ENCODE assay signal across 13 cellular contexts in the genomic region with DNA sequence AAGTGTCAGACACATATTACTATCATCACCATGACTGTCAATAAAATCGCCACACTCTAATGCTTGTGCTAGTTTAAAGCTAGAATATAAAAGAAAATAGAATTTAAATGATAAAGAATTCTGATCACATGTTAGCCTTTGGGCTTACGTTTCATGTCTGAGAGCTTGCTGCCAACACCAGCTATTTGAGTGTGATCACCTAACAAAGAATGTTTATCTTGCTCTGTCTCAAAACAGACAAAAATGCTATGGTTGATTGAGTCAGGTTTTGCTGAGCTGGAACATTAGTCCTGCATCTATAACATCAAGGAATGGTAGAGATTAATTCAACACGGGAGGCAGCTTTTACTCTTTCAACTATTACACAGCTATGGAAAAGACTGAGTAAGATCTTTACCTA. TPM values are rescaled to one million over a fixed set of nuclear protein-coding genes. Genes with fewer than 3 reads are reported as not detected.
DNase-seq lines count a peak whose midpoint lies in the region; TF ChIP-seq lines count a peak whose summit lies in the region.
"Had no signal": no experiment of that assay in that cellular context is flagged by ENCODE, and none has a peak within 500 bp of the region (broad histone marks: within the 10 kb centered on the region; RNA-seq: fewer than 3 reads in every experiment).

No MANE protein-coding gene starts in this region.

- no peak overlapping the region for H2AFZ ChIP-seq in smooth muscle cell (ENCODE audit: low read depth)
- H2AFZ ChIP-seq: GM23248 had no signal

- no peaks in the 10 kb centered on the region for H3K79me2 ChIP-seq in smooth muscle cell (ENCODE audit: low read depth)

- H3K4me2 ChIP-seq in smooth muscle cell = no peak overlapping the region

- H3F3A ChIP-seq in smooth muscle cell (ENCODE audit: low read depth) = no peaks in the 10 kb centered on the region

- no peak overlapping the region for H3K27ac ChIP-seq in smooth muscle cell (ENCODE audit: low read depth)
- H3K27ac ChIP-seq: C4-2B, GM23248 had no signal

- H3K9me3 ChIP-seq in adipocyte (ENCODE audit: control insufficient read depth, low read length) (peaks cover 8% of the 10 kb centered on the region), smooth muscle cell (replicated peaks; ENCODE audit: low read depth) (no peaks in the 10 kb centered on the region)
- H3K9me3 ChIP-seq: BE2C, Caco-2 had no signal

- H4K20me1 ChIP-seq in smooth muscle cell (ENCODE audit: low read depth) = no peaks in the 10 kb centered on the region

- H3K27me3 ChIP-seq in adipocyte (replicated peaks; ENCODE audit: control insufficient read depth, insufficient read depth, low read length) (peaks cover 42% of the 10 kb centered on the region), smooth muscle cell (ENCODE audit: low read depth) (no peaks in the 10 kb centered on the region)

- H3K4me1 ChIP-seq in adipocyte (ENCODE audit: control insufficient read depth, insufficient read depth, low read length) (peaks cover 4% of the 10 kb centered on the region), smooth muscle cell (ENCODE audit: low read depth) (no peaks in the 10 kb centered on the region)
- H3K4me1 ChIP-seq: BE2C had no signal

- H3K36me3 ChIP-seq in adipocyte (ENCODE audit: control insufficient read depth, insufficient read depth, low read length, severe bottlenecking) (no peaks in the 10 kb centered on the region), smooth muscle cell (ENCODE audit: low read depth) (no peaks in the 10 kb centered on the region)
- H3K36me3 ChIP-seq: BE2C had no signal

- H3K9ac ChIP-seq in adipocyte (ENCODE audit: low read length) (no peak overlapping the region), smooth muscle cell (ENCODE audit: low read depth) (no peak overlapping the region)
- H3K9ac ChIP-seq: GM23248 had no signal

- peak; percentile 10 for DNase-seq in NCI-H748 (lab: John Stamatoyannopoulos, UW; ENCODE audit: unreplicated experiment)
- DNase-seq in NCI-H748 treated with DMSO at 0.1 percent for 48 hours (lab: John Stamatoyannopoulos, UW) = no peak
- peak; percentile 11 for DNase-seq in adipocyte (ENCODE audit: low read depth)
- peak; percentile 48 for DNase-seq in left kidney (ENCODE audit: low read depth, low spot score)
- no peak for DNase-seq in stimulated activated CD4-positive, alpha-beta T cell treated with anti-CD3 and anti-CD28 coated beads, Interleukin-12 subunit alpha, Interleukin-12 subunit beta, amount 100 ng/mL, for 4 hours
- no peak for DNase-seq in NCI-H2196 treated with DMSO at 0.1 percent for 48 hours (lab: John Stamatoyannopoulos, UW; ENCODE audit: unreplicated experiment)
- no peak for DNase-seq in smooth muscle cell (lab: John Stamatoyannopoulos, UW; ENCODE audit: unreplicated experiment)
- DNase-seq: BE2C; Caco-2; CD4-positive, alpha-beta memory T cell; DMS53; GM23248 had no signal

- no peak overlapping the region for H3K4me3 ChIP-seq in adipocyte (ENCODE audit: low read length)
- H3K4me3 ChIP-seq in smooth muscle cell = no peak overlapping the region
- H3K4me3 ChIP-seq: GM23248 had no signal

- TF ChIP-seq CTCF in smooth muscle cell (IDR thresholded peaks at IDR 0.05; ENCODE audit: borderline replicate concordance, insufficient read depth, poor library complexity, severe bottlenecking) = no peak

- 80% methylated on average over 3 of the region's 3 CpGs for WGBS in smooth muscle cell (ENCODE audit: low lambda C conversion rate)

RNA-seq across cellular contexts. Expression of a gene that starts 50.7 kb away (rescaled TPM):
- 54.4 and 76.8 TPM in 2 replicates for total RNA-seq in smooth muscle cell
- polyA plus RNA-seq in smooth muscle cell = 50.7 and 70.9 TPM in 2 replicates
- polyA plus RNA-seq: CD4-positive, alpha-beta memory T cell had no signal

Comparison
In these comparisons a context has a peak if more than half of its experiments do, and no peak if none do; other contexts are left out.
1. DNase-seq: peak in NCI-H748 (single experiment), adipocyte (single experiment) and left kidney (single experiment); none in NCI-H748 treated with DMSO at 0.1 percent for 48 hours (single experiment), stimulated activated CD4-positive, alpha-beta T cell treated with anti-CD3 and anti-CD28 coated beads, Interleukin-12 subunit alpha, Interleukin-12 subunit beta, amount 100 ng/mL, for 4 hours (single experiment), NCI-H2196 treated with DMSO at 0.1 percent for 48 hours (single experiment) and smooth muscle cell (single experiment).